1 cellular context compared by ENCODE assay signal in genomic region chr10:110407301-110408170, GRCh38.
TF ChIP-seq lines count a peak whose summit lies in the region.

No MANE protein-coding gene starts in this region.

TF ChIP-seq in IMR-90, 13 proteins besides CTCF, POLR2A, EP300 and RAD21 (continued from another document):
- TF ChIP-seq MAFK (IDR thresholded peaks at IDR 0.05; ENCODE audit: low read depth, low read length) (no peak), CHD1 (IDR thresholded peaks at IDR 0.05; ENCODE audit: low read depth, low read length) (no peak)
